1 cellular context compared by ENCODE assay signal in genomic region chr6:30171677-30172471, GRCh38.
A peak's percentile ranks its signal among the peaks of the same experiment; 100 is the strongest.
TF ChIP-seq lines count a peak whose summit lies in the region.

No MANE protein-coding gene starts in this region.

TF ChIP-seq in WTC11, 78 proteins besides CTCF, POLR2A, EP300 and RAD21 (continued from another document):
- TF ChIP-seq, protein P1, sequence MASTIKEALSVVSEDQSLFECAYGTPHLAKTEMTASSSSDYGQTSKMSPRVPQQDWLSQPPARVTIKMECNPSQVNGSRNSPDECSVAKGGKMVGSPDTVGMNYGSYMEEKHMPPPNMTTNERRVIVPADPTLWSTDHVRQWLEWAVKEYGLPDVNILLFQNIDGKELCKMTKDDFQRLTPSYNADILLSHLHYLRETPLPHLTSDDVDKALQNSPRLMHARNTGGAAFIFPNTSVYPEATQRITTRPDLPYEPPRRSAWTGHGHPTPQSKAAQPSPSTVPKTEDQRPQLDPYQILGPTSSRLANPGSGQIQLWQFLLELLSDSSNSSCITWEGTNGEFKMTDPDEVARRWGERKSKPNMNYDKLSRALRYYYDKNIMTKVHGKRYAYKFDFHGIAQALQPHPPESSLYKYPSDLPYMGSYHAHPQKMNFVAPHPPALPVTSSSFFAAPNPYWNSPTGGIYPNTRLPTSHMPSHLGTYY (CRISPR knock-in tag; IDR thresholded peaks at IDR 0.05), result no peak
- peak; percentile 93 for TF ChIP-seq TEAD1 (CRISPR knock-in tag; IDR thresholded peaks at IDR 0.05)
- peak; percentile 84; the same call in 1 of the 2 replicates for TF ChIP-seq FOXP1 (CRISPR knock-in tag; IDR thresholded peaks at IDR 0.05; ENCODE audit: borderline replicate concordance)
- TF ChIP-seq RORB (CRISPR knock-in tag; IDR thresholded peaks at IDR 0.05), result no peak
- TF ChIP-seq EMX1 (CRISPR knock-in tag; IDR thresholded peaks at IDR 0.05), result no peak
- TF ChIP-seq GABPB1 (CRISPR knock-in tag; IDR thresholded peaks at IDR 0.05), result no peak
- TF ChIP-seq FOXK1 (CRISPR knock-in tag; IDR thresholded peaks at IDR 0.05), result peak; percentile 74
- TF ChIP-seq SMAD4 (CRISPR knock-in tag; IDR thresholded peaks at IDR 0.05), result peak; percentile 92
- TF ChIP-seq ZNF281 (CRISPR knock-in tag; IDR thresholded peaks at IDR 0.05), result peak; percentile 52; the same call in 1 of the 2 replicates
- peak; percentile 48; the same call in 1 of the 2 replicates for TF ChIP-seq TCF7 (CRISPR knock-in tag; IDR thresholded peaks at IDR 0.05; ENCODE audit: low read depth)
- TF ChIP-seq ZNF138 (CRISPR knock-in tag; conservative IDR thresholded peaks at IDR 0.05), result no peak
- TF ChIP-seq HMGA2 (CRISPR knock-in tag; IDR thresholded peaks at IDR 0.05), result no peak
- peak; percentile 86; the same call in 1 of the 2 replicates for TF ChIP-seq SMAD3 (CRISPR knock-in tag; IDR thresholded peaks at IDR 0.05; ENCODE audit: borderline replicate concordance)
- TF ChIP-seq ZNF423 (CRISPR knock-in tag; IDR thresholded peaks at IDR 0.05), result no peak
